8 cellular contexts compared by ENCODE assay signal in genomic region chr10:30433286-30433778, GRCh38. TPM values are rescaled to one million over a fixed set of nuclear protein-coding genes. Genes with fewer than 3 reads are reported as not detected.
DNase-seq lines count a peak whose midpoint lies in the region; ATAC-seq and TF ChIP-seq lines count a peak whose summit lies in the region.

No MANE protein-coding gene starts in this region.

- H3K27me3 Mint-ChIP-seq in activated CD4-positive, alpha-beta memory T cell treated with anti-CD3 and anti-CD28 coated beads for 36 hours: no peaks in the 10 kb centered on the region

- intact Hi-C loops in activated CD4-positive, alpha-beta memory T cell treated with anti-CD3 and anti-CD28 coated beads for 36 hours (cut with micrococcal nuclease): loop anchor here (1.0 kb wide), 1 partner anchor 15 kb away; no protein-coding TSS in a partner anchor
- intact Hi-C loops in tibial artery (cut with DNase I; ENCODE audit: low total_unique reads): no loop called here

- TF ChIP-seq CTCF in tibial artery (IDR thresholded peaks at IDR 0.05): no peak

- H3K36me3 Mint-ChIP-seq in activated CD4-positive, alpha-beta memory T cell treated with anti-CD3 and anti-CD28 coated beads for 36 hours: peaks cover 30% of the 10 kb centered on the region

- H3K4me1 Mint-ChIP-seq in activated CD4-positive, alpha-beta memory T cell treated with anti-CD3 and anti-CD28 coated beads for 36 hours (ENCODE audit: low read depth): peaks cover 48% of the 10 kb centered on the region

- no peaks in the 10 kb centered on the region for H3K9me3 Mint-ChIP-seq in activated CD4-positive, alpha-beta memory T cell treated with anti-CD3 and anti-CD28 coated beads for 36 hours

- H3K4me3 ChIP-seq in muscle layer of duodenum (ENCODE audit: low read depth in 1 of 2, low read length in 2 of 2) (peak overlapping the region; percentile 83 to 95), tibial artery (peak overlapping the region; percentile 69 to 87)

- H3K4me3 Mint-ChIP-seq in activated CD4-positive, alpha-beta memory T cell treated with anti-CD3 and anti-CD28 coated beads for 36 hours: peak overlapping the region; percentile 92

- peak overlapping the region; percentile 95 for H3K27ac Mint-ChIP-seq in activated CD4-positive, alpha-beta memory T cell treated with anti-CD3 and anti-CD28 coated beads for 36 hours

- peak; percentile 12 for DNase-seq in DMS79 treated with DMSO at 0.1 percent for 48 hours (lab: John Stamatoyannopoulos, UW)
- peak; percentile 40 for DNase-seq in LHCN-M2 (ENCODE audit: low read depth)
- peak; percentile 62 for DNase-seq in activated CD4-positive, alpha-beta memory T cell treated with anti-CD3 and anti-CD28 coated beads for 36 hours
- DNase-seq in erythroblast (lab: John Stamatoyannopoulos, UW): peak; percentile 65 to 76
- peak; percentile 88 for DNase-seq in tibial artery
- no peak for DNase-seq in NCI-H2081 treated with DMSO at 0.1 percent for 48 hours (lab: John Stamatoyannopoulos, UW)

- H3K27me3 ChIP-seq in muscle layer of duodenum (ENCODE audit: low read depth, low read length) (no peaks in the 10 kb centered on the region), tibial artery (no peaks in the 10 kb centered on the region)

- POLR2A ChIA-PET in activated CD4-positive, alpha-beta memory T cell treated with anti-CD3 and anti-CD28 coated beads for 36 hours (lab: Charles Lee): interaction anchor here (0.7 to 3.3 kb wide), 6 partner anchors 9 to 97 kb away, joined by 3 to 16 read pairs (median 4); no protein-coding TSS in a partner anchor

- H3K4me1 ChIP-seq in muscle layer of duodenum (ENCODE audit: control insufficient read depth in 1 of 2, insufficient read depth in 2 of 2, low read length in 2 of 2): peaks cover 3 to 13% of the 10 kb centered on the region in 2 donors
- H3K4me1 ChIP-seq in tibial artery: peaks cover 0 to 53% (median 13%) of the 10 kb centered on the region in 4 donors

- H3K27ac ChIP-seq in muscle layer of duodenum (ENCODE audit: low read length): peak overlapping the region; percentile 96
- H3K27ac ChIP-seq in tibial artery: peak overlapping the region; percentile 97 to 98

- peaks cover 4 to 12% of the 10 kb centered on the region in 2 donors for H3K36me3 ChIP-seq in muscle layer of duodenum (ENCODE audit: control insufficient read depth in 1 of 2, insufficient read depth in 2 of 2, low read length in 2 of 2)
- H3K36me3 ChIP-seq in tibial artery: no peaks in the 10 kb centered on the region

- no peak for TF ChIP-seq POLR2A in erythroblast (IDR thresholded peaks at IDR 0.05; ENCODE audit: low read length)

- peak; percentile 24 for ATAC-seq in GM21528 (IDR thresholded peaks at IDR 0.05; ENCODE audit: low FRiP score, unreplicated experiment)

- CTCF ChIA-PET in activated CD4-positive, alpha-beta memory T cell treated with anti-CD3 and anti-CD28 coated beads for 36 hours (lab: Charles Lee): interaction anchor here (0.7 to 3.7 kb wide), 6 partner anchors 13 to 206 kb away, joined by 3 to 18 read pairs (median 4); no protein-coding TSS in a partner anchor

- H3K9me3 ChIP-seq in muscle layer of duodenum (ENCODE audit: control insufficient read depth in 1 of 2, low read length in 2 of 2) (no peaks in the 10 kb centered on the region), tibial artery (no peaks in the 10 kb centered on the region)

RNA-seq across cellular contexts. Expression of gene MAP3K8, which starts 0.7 kb away (rescaled TPM):
- total RNA-seq in LHCN-M2 (2014; rRNA removed): 0.40 and 1.7 TPM in 2 replicates
- polyA plus RNA-seq in LHCN-M2 (2012): 1.8 TPM
- 10 to 100 TPM; 36.5 to 40.6 TPM for total RNA-seq in activated CD4-positive, alpha-beta memory T cell treated with anti-CD3 and anti-CD28 coated beads for 36 hours

Comparison
In these comparisons a context has a peak if more than half of its experiments do, and no peak if none do; other contexts are left out.
1. RNA of gene MAP3K8, which starts 0.7 kb away (total RNA-seq): 36.5 to 40.6 TPM in activated CD4-positive, alpha-beta memory T cell treated with anti-CD3 and anti-CD28 coated beads for 36 hours; 0.40 to 1.7 TPM in LHCN-M2; every median in the first group is over 10 times any median in the second.